Comparison of ENCODE assay signal across 10 cellular contexts in genomic region chr10:80492875-80493413, GRCh38. TPM values are rescaled to one million over a fixed set of nuclear protein-coding genes. Genes with fewer than 3 reads are reported as not detected.
DNase-seq lines count a peak whose midpoint lies in the region; ATAC-seq and TF ChIP-seq lines count a peak whose summit lies in the region.
"Had no signal": no experiment of that assay in that cellular context is flagged by ENCODE, and none has a peak within 500 bp of the region (broad histone marks: within the 10 kb centered on the region; RNA-seq: fewer than 3 reads in every experiment).

No MANE protein-coding gene starts in this region.

- peaks cover 12% of the 10 kb centered on the region for H3K4me1 ChIP-seq in OCI-LY3 (ENCODE audit: low read length)
- peaks cover 2 to 37% (median 15%) of the 10 kb centered on the region in 4 donors for H3K4me1 ChIP-seq in Peyer's patch

- H3K4me2 ChIP-seq in OCI-LY3 (ENCODE audit: low read length): peak overlapping the region; percentile 33
- H3K4me2 ChIP-seq: KMS-11 had no signal

- TF ChIP-seq CTCF in OCI-LY3 (IDR thresholded peaks at IDR 0.05; ENCODE audit: low read depth, low read length) (no peak), endothelial cell (IDR thresholded peaks at IDR 0.05; ENCODE audit: unreplicated experiment) (no peak), Peyer's patch (IDR thresholded peaks at IDR 0.05) (no peak)

- H3K4me3 Mint-ChIP-seq in memory B cell (no peak overlapping the region), endothelial cell (ENCODE audit: unreplicated experiment) (no peak overlapping the region)

- H2AFZ ChIP-seq in OCI-LY3 (ENCODE audit: low read depth, low read length): no peak overlapping the region

- H3K27me3 ChIP-seq in OCI-LY3 (ENCODE audit: low read depth, low read length) (no peaks in the 10 kb centered on the region), Peyer's patch (no peaks in the 10 kb centered on the region)

- H3K9me3 Mint-ChIP-seq in memory B cell (peaks cover 5% of the 10 kb centered on the region), endothelial cell (ENCODE audit: unreplicated experiment) (no peaks in the 10 kb centered on the region)

- H3K4me3 ChIP-seq in OCI-LY3 (ENCODE audit: low read length): no peak overlapping the region
- no peak overlapping the region for H3K4me3 ChIP-seq in Peyer's patch

- H3K27ac Mint-ChIP-seq in memory B cell: peak overlapping the region; percentile 1
- no peak overlapping the region for H3K27ac Mint-ChIP-seq in endothelial cell (ENCODE audit: unreplicated experiment)

- DNase-seq in memory B cell (ENCODE audit: low spot score in 2 of 2) (no peak), endothelial cell (ENCODE audit: low spot score) (no peak), Peyer's patch (no peak), cerebellar cortex (ENCODE audit: low spot score) (no peak)
- DNase-seq: SW 1271 had no signal

- H3K9ac ChIP-seq in OCI-LY3 (ENCODE audit: low read length): no peak overlapping the region
- H3K9ac ChIP-seq: KMS-11 had no signal

- H3K79me2 ChIP-seq in OCI-LY3 (ENCODE audit: low read length): no peaks in the 10 kb centered on the region

- TF ChIP-seq POLR2A in Peyer's patch (IDR thresholded peaks at IDR 0.05): no peak

- H3K27ac ChIP-seq in OCI-LY3 (ENCODE audit: low read length) (no peak overlapping the region; the same call in 1 of the 2 replicates), Peyer's patch (peak overlapping the region in 2 of 4 donors; percentile 13)
- H3K27ac ChIP-seq: KMS-11 had no signal

- H3K36me3 Mint-ChIP-seq in memory B cell: peaks cover 53% of the 10 kb centered on the region
- H3K36me3 Mint-ChIP-seq in endothelial cell (ENCODE audit: low read depth, unreplicated experiment): peaks cover 41% of the 10 kb centered on the region

- ATAC-seq in GM18867 (IDR thresholded peaks at IDR 0.05; ENCODE audit: unreplicated experiment) (peak; percentile 49), GM21723 (IDR thresholded peaks at IDR 0.05; ENCODE audit: unreplicated experiment) (peak; percentile 37), memory B cell (ENCODE audit: low read depth) (no peak), HG03571 (IDR thresholded peaks at IDR 0.05; ENCODE audit: unreplicated experiment) (no peak)

- H3K9me3 ChIP-seq in OCI-LY3 (ENCODE audit: insufficient read depth, low read length) (peaks cover 6% of the 10 kb centered on the region; the same call in 1 of the 2 replicates), Peyer's patch (no peaks in the 10 kb centered on the region)

- H3K27me3 Mint-ChIP-seq in memory B cell: no peaks in the 10 kb centered on the region
- peaks cover 8% of the 10 kb centered on the region for H3K27me3 Mint-ChIP-seq in endothelial cell (ENCODE audit: unreplicated experiment)

- peaks cover 29% of the 10 kb centered on the region for H3K4me1 Mint-ChIP-seq in memory B cell
- H3K4me1 Mint-ChIP-seq in endothelial cell (ENCODE audit: unreplicated experiment): peaks cover 64% of the 10 kb centered on the region

- H3K36me3 ChIP-seq in OCI-LY3 (replicated peaks; ENCODE audit: low read depth, low read length) (peaks cover 35% of the 10 kb centered on the region), Peyer's patch (peaks cover 0 to 39% (median 0%) of the 10 kb centered on the region in 3 donors)

- peaks cover 30% of the 10 kb centered on the region; the same call in 1 of the 2 replicates for H4K20me1 ChIP-seq in OCI-LY3 (ENCODE audit: insufficient read depth, low read length)

RNA-seq across cellular contexts. Expression of gene TSPAN14, which starts 38.8 kb away (rescaled TPM):
- total RNA-seq in endothelial cell (ENCODE audit: unreplicated experiment): 147 TPM
- total RNA-seq in Peyer's patch: 10 to 100 TPM; 51.2 to 72.0 (median 68.0) TPM

RNA-seq across cellular contexts. Expression of gene SH2D4B, which starts 44.8 kb away (rescaled TPM):
- total RNA-seq in endothelial cell (ENCODE audit: unreplicated experiment): 0.23 TPM
- not detected for total RNA-seq in Peyer's patch

Comparison
In these comparisons a context has a peak if more than half of its experiments do, and no peak if none do; other contexts are left out.
1. ATAC-seq: peak in GM18867 (single experiment) and GM21723 (single experiment); none in memory B cell (single experiment) and HG03571 (single experiment).